9 cellular contexts compared by ENCODE assay signal in the genomic region with DNA sequence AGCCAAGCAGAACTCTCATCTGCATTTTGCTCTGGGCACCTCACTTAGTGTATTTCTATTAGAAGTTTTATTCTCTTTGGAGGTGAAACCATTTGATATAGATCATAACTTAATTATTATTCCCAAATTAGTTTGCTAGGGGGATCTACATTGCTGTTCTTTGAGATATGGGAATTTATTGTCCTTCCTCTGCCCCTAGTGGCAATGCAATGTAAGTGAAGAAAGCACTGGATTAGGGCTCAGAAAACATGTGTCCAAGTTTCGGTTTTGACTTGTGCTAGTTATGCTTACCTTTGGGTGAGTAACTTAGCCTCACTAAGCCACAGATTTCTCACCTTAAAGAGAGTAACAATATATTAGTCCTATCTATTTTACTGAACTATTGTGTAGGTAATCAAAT. TPM values are rescaled to one million over a fixed set of nuclear protein-coding genes. Genes with fewer than 3 reads are reported as not detected.
DNase-seq lines count a peak whose midpoint lies in the region; ATAC-seq and TF ChIP-seq lines count a peak whose summit lies in the region.
"Had no signal": no experiment of that assay in that cellular context is flagged by ENCODE, and none has a peak within 500 bp of the region (broad histone marks: within the 10 kb centered on the region; RNA-seq: fewer than 3 reads in every experiment).

No MANE protein-coding gene starts in this region.

- H3K36me3 Mint-ChIP-seq in activated CD4-positive, alpha-beta T cell treated with anti-CD3 and anti-CD28 coated beads, Interleukin-2, amount 10 ng/mL, durations not matched to agents 7 days and 5 days (ENCODE audit: low read depth) = no peaks in the 10 kb centered on the region

- H3K79me2 ChIP-seq in OCI-LY7 (ENCODE audit: insufficient read depth, low read depth, low read length) = no peaks in the 10 kb centered on the region

- H3K27ac ChIP-seq in OCI-LY7 (ENCODE audit: low read depth, low read length, poor library complexity, severe bottlenecking) (no peak overlapping the region), tibial artery (no peak overlapping the region)

- TF ChIP-seq CTCF in OCI-LY7 (conservative IDR thresholded peaks at IDR 0.05; ENCODE audit: low read length) = peak; percentile 83
- TF ChIP-seq CTCF in fibroblast of mammary gland (conservative IDR thresholded peaks at IDR 0.05; ENCODE audit: control insufficient read depth, insufficient read depth, low read depth, low read length) = peak; percentile 80
- TF ChIP-seq CTCF in tibial artery (IDR thresholded peaks at IDR 0.05) = peak; percentile 31 to 44

- H3K27me3 Mint-ChIP-seq in activated CD4-positive, alpha-beta T cell treated with anti-CD3 and anti-CD28 coated beads, Interleukin-2, amount 10 ng/mL, durations not matched to agents 7 days and 5 days = peaks cover 16% of the 10 kb centered on the region

- no peak overlapping the region for H3K4me3 ChIP-seq in OCI-LY7 (ENCODE audit: low read depth, low read length, poor library complexity, severe bottlenecking)
- no peak overlapping the region for H3K4me3 ChIP-seq in fibroblast of mammary gland (ENCODE audit: control insufficient read depth, low read depth, low read length)
- H3K4me3 ChIP-seq in tibial artery = no peak overlapping the region

- H3K4me2 ChIP-seq in OCI-LY7 (ENCODE audit: low read length) = no peak overlapping the region

- no TSS peak for BruUV-seq in OCI-LY7 (replicated peaks; lab: Mats Ljungman, UMichigan)

- intact Hi-C loops in OCI-LY7 (cut with micrococcal nuclease; ENCODE audit: unreplicated experiment) (no loop called here), tibial artery (cut with DNase I; ENCODE audit: low total_unique reads) (no loop called here), posterior vena cava (cut with DNase I) (no loop called here)

- no peaks in the 10 kb centered on the region for H3K4me1 ChIP-seq in OCI-LY7 (ENCODE audit: insufficient read depth, low read length, poor library complexity, severe bottlenecking)
- no peaks in the 10 kb centered on the region for H3K4me1 ChIP-seq in tibial artery

- H3K4me1 Mint-ChIP-seq in activated CD4-positive, alpha-beta T cell treated with anti-CD3 and anti-CD28 coated beads, Interleukin-2, amount 10 ng/mL, durations not matched to agents 7 days and 5 days = peaks cover 6% of the 10 kb centered on the region

- CTCF ChIA-PET in activated CD4-positive, alpha-beta T cell treated with anti-CD3 and anti-CD28 coated beads, Interleukin-2, amount 10 ng/mL, durations not matched to agents 7 days and 5 days (lab: Charles Lee) = interaction anchor here (0.5 to 0.6 kb wide), 2 partner anchors 28 to 39 kb away, joined by 3 to 4 read pairs; no protein-coding TSS in a partner anchor
- CTCF ChIA-PET in OCI-LY7 (lab: Charles Lee; ENCODE audit: unreplicated experiment) = no interaction called here

- H3K4me3 Mint-ChIP-seq in activated CD4-positive, alpha-beta T cell treated with anti-CD3 and anti-CD28 coated beads, Interleukin-2, amount 10 ng/mL, durations not matched to agents 7 days and 5 days = no peak overlapping the region

- no peaks in the 10 kb centered on the region for H3K9me3 Mint-ChIP-seq in activated CD4-positive, alpha-beta T cell treated with anti-CD3 and anti-CD28 coated beads, Interleukin-2, amount 10 ng/mL, durations not matched to agents 7 days and 5 days

- peak; percentile 13 for DNase-seq in activated CD4-positive, alpha-beta T cell treated with anti-CD3 and anti-CD28 coated beads, Interleukin-2, amount 10 ng/mL, durations not matched to agents 7 days and 5 days
- DNase-seq in activated CD4-positive, alpha-beta T cell treated with anti-CD3 and anti-CD28 coated beads, Interleukin-2, amount 50 U/mL, for 1 hour = no peak
- DNase-seq in OCI-LY7 (ENCODE audit: low spot score) = peak; percentile 12
- peak; percentile 59 for DNase-seq in fibroblast of mammary gland (ENCODE audit: low read depth)
- no peak for DNase-seq in tibial artery
- no peak for DNase-seq in glomerular visceral epithelial cell (ENCODE audit: extremely low spot score)
- DNase-seq in posterior vena cava (ENCODE audit: low spot score) = no peak

- no peaks in the 10 kb centered on the region for H3K9me3 ChIP-seq in OCI-LY7 (ENCODE audit: low read length)
- peaks cover 0 to 5% (median 0%) of the 10 kb centered on the region in 3 donors for H3K9me3 ChIP-seq in tibial artery

- H3K36me3 ChIP-seq in OCI-LY7 (ENCODE audit: insufficient read depth, low read length) (no peaks in the 10 kb centered on the region), tibial artery (no peaks in the 10 kb centered on the region)

- H4K20me1 ChIP-seq in OCI-LY7 (ENCODE audit: insufficient read depth, low read length) = no peaks in the 10 kb centered on the region

- no peak overlapping the region for H3K27ac Mint-ChIP-seq in activated CD4-positive, alpha-beta T cell treated with anti-CD3 and anti-CD28 coated beads, Interleukin-2, amount 10 ng/mL, durations not matched to agents 7 days and 5 days

- POLR2A ChIA-PET in activated CD4-positive, alpha-beta T cell treated with anti-CD3 and anti-CD28 coated beads, Interleukin-2, amount 10 ng/mL, durations not matched to agents 7 days and 5 days (lab: Charles Lee) = no interaction called here
- POLR2A ChIA-PET in OCI-LY7 (lab: Charles Lee) = no interaction called here

- no peak overlapping the region for H2AFZ ChIP-seq in OCI-LY7 (ENCODE audit: low read length)

- H3K27me3 ChIP-seq in tibial artery = peaks cover 0 to 2% of the 10 kb centered on the region in 2 donors

- ATAC-seq in GM18870 (IDR thresholded peaks at IDR 0.05; ENCODE audit: unreplicated experiment) = no peak

- H3K9me2 ChIP-seq in OCI-LY7 (ENCODE audit: insufficient read depth, low read length) = no peaks in the 10 kb centered on the region

RNA-seq across cellular contexts. Expression of a gene that starts 2.9 kb away (rescaled TPM):
- total RNA-seq in activated CD4-positive, alpha-beta T cell treated with anti-CD3 and anti-CD28 coated beads, Interleukin-2, amount 10 ng/mL, durations not matched to agents 7 days and 5 days = not detected
- total RNA-seq in OCI-LY7 (2014; rRNA removed; shearing (Covaris generic)) = not detected in 2 replicates
- total RNA-seq in OCI-LY7 (2022) (not detected in 2 replicates), posterior vena cava (not detected)
- total RNA-seq: glomerular endothelial cell had no signal

RNA-seq across cellular contexts. Expression of a gene that starts 20.3 kb away (rescaled TPM):
- total RNA-seq in activated CD4-positive, alpha-beta T cell treated with anti-CD3 and anti-CD28 coated beads, Interleukin-2, amount 10 ng/mL, durations not matched to agents 7 days and 5 days = not detected
- not detected in 2 replicates for total RNA-seq in OCI-LY7 (2014; rRNA removed; shearing (Covaris generic))
- total RNA-seq in OCI-LY7 (2022) (not detected in 2 replicates), posterior vena cava (not detected)
- total RNA-seq: glomerular endothelial cell had no signal

RNA-seq across cellular contexts. Expression of a gene that starts 26.4 kb away (rescaled TPM):
- not detected for total RNA-seq in activated CD4-positive, alpha-beta T cell treated with anti-CD3 and anti-CD28 coated beads, Interleukin-2, amount 10 ng/mL, durations not matched to agents 7 days and 5 days
- total RNA-seq in OCI-LY7 (2014; rRNA removed; shearing (Covaris generic)) = not detected in 2 replicates
- total RNA-seq in OCI-LY7 (2022) (not detected in 2 replicates), posterior vena cava (under 1 TPM; 0.24 to 0.37 TPM)
- total RNA-seq: glomerular endothelial cell had no signal

RNA-seq across cellular contexts. Expression of a gene that starts 30.1 kb away (rescaled TPM):
- total RNA-seq in activated CD4-positive, alpha-beta T cell treated with anti-CD3 and anti-CD28 coated beads, Interleukin-2, amount 10 ng/mL, durations not matched to agents 7 days and 5 days = not detected
- total RNA-seq in OCI-LY7 (2014; rRNA removed; shearing (Covaris generic)) = not detected in 2 replicates
- total RNA-seq in OCI-LY7 (2022) = not detected in 2 replicates
- not detected for total RNA-seq in posterior vena cava
- total RNA-seq: glomerular endothelial cell had no signal

RNA-seq across cellular contexts. Expression of a gene that starts 35.9 kb away (rescaled TPM):
- total RNA-seq in activated CD4-positive, alpha-beta T cell treated with anti-CD3 and anti-CD28 coated beads, Interleukin-2, amount 10 ng/mL, durations not matched to agents 7 days and 5 days = not detected
- not detected in 2 replicates for total RNA-seq in OCI-LY7 (2014; rRNA removed; shearing (Covaris generic))
- total RNA-seq in OCI-LY7 (2022) = not detected in 2 replicates
- total RNA-seq in posterior vena cava = not detected
- total RNA-seq: glomerular endothelial cell had no signal

Comparison
In these comparisons a context has a peak if more than half of its experiments do, and no peak if none do; other contexts are left out.
1. DNase-seq: peak in activated CD4-positive, alpha-beta T cell treated with anti-CD3 and anti-CD28 coated beads, Interleukin-2, amount 10 ng/mL, durations not matched to agents 7 days and 5 days (single experiment), OCI-LY7 (single experiment) and fibroblast of mammary gland (single experiment); none in activated CD4-positive, alpha-beta T cell treated with anti-CD3 and anti-CD28 coated beads, Interleukin-2, amount 50 U/mL, for 1 hour (single experiment), tibial artery (0 of 2), glomerular visceral epithelial cell (single experiment) and posterior vena cava (single experiment).
2. Peak in every context shown above with its lines, with median percentiles within 50 percentile points of each other: CTCF ChIP-seq.